ENCODE assay signal across 17 cellular contexts in genomic region chr5:57032151-57032551, GRCh38.
DNase-seq lines count a peak whose midpoint lies in the region; TF ChIP-seq lines count a peak whose summit lies in the region.
"Had no signal": no experiment of that assay in that cellular context is flagged by ENCODE, and none has a peak within 500 bp of the region (broad histone marks: within the 10 kb centered on the region; RNA-seq: fewer than 3 reads in every experiment).

No MANE protein-coding gene starts in this region.

- H3K4me1 ChIP-seq in BE2C: no peaks in the 10 kb centered on the region
- no peaks in the 10 kb centered on the region for H3K4me1 ChIP-seq in smooth muscle cell (ENCODE audit: low read depth)
- H3K4me1 ChIP-seq: heart left ventricle, pancreas had no signal

- TF ChIP-seq CTCF in BE2C (IDR thresholded peaks at IDR 0.05; ENCODE audit: low read depth, low read length) (no peak), WERI-Rb-1 (IDR thresholded peaks at IDR 0.05; ENCODE audit: low read depth, low read length) (no peak), smooth muscle cell (IDR thresholded peaks at IDR 0.05; ENCODE audit: borderline replicate concordance, insufficient read depth, poor library complexity, severe bottlenecking) (no peak)

- DNase-seq in BE2C (peak; percentile 30), HT-29 (ENCODE audit: low spot score) (peak; percentile 71), RPMI8226 (peak; percentile 85), kidney tubule cell (ENCODE audit: low spot score) (peak; percentile 68), WERI-Rb-1 (no peak), germinal center (ENCODE audit: low spot score) (no peak), smooth muscle cell (lab: John Stamatoyannopoulos, UW; ENCODE audit: unreplicated experiment) (no peak), GM03348 (ENCODE audit: low spot score) (no peak)
- DNase-seq: CD4-positive, CD25-positive, alpha-beta regulatory T cell; dermis blood vessel endothelial cell; heart left ventricle; mesenchymal stem cell; NCI-H1694 treated with DMSO at 0.1 percent for 48 hours; pancreas; stimulated activated CD4-positive, alpha-beta T cell treated with anti-CD3 and anti-CD28 coated beads, Interleukin-1b, Interleukin-23, amount 100 ng/mL, for 48 hours; stimulated activated naive CD4-positive, alpha-beta T cell had no signal

- H3K79me2 ChIP-seq in smooth muscle cell (ENCODE audit: low read depth): no peaks in the 10 kb centered on the region

- no peak overlapping the region for H3K27ac ChIP-seq in WERI-Rb-1
- H3K27ac ChIP-seq in smooth muscle cell (ENCODE audit: low read depth): no peak overlapping the region
- H3K27ac ChIP-seq: heart left ventricle, pancreas, VCaP had no signal

- H4K20me1 ChIP-seq in smooth muscle cell (ENCODE audit: low read depth): no peaks in the 10 kb centered on the region

- H3K9ac ChIP-seq in smooth muscle cell (ENCODE audit: low read depth): no peak overlapping the region

- H3K4me3 ChIP-seq in BE2C (ENCODE audit: low read depth, low read length): no peak overlapping the region
- H3K4me3 ChIP-seq in WERI-Rb-1 (ENCODE audit: low read depth, low read length): no peak overlapping the region
- no peak overlapping the region for H3K4me3 ChIP-seq in smooth muscle cell
- H3K4me3 ChIP-seq: heart left ventricle, pancreas had no signal

- no peak overlapping the region for H3K4me2 ChIP-seq in smooth muscle cell

- H3K36me3 ChIP-seq in BE2C (no peaks in the 10 kb centered on the region), WERI-Rb-1 (no peaks in the 10 kb centered on the region), smooth muscle cell (ENCODE audit: low read depth) (no peaks in the 10 kb centered on the region)
- H3K36me3 ChIP-seq: heart left ventricle, pancreas had no signal

- H3K9me3 ChIP-seq in BE2C (no peaks in the 10 kb centered on the region; the same call in 1 of the 2 replicates), WERI-Rb-1 (ENCODE audit: severe bottlenecking) (no peaks in the 10 kb centered on the region), smooth muscle cell (replicated peaks; ENCODE audit: low read depth) (no peaks in the 10 kb centered on the region)
- H3K9me3 ChIP-seq: heart left ventricle, pancreas had no signal

- 91% methylated on average over 1 of the region's 1 CpG for WGBS in smooth muscle cell (ENCODE audit: low lambda C conversion rate)

- no peaks in the 10 kb centered on the region for H3F3A ChIP-seq in smooth muscle cell (ENCODE audit: low read depth)

- H3K27me3 ChIP-seq in BE2C: no peaks in the 10 kb centered on the region
- no peaks in the 10 kb centered on the region for H3K27me3 ChIP-seq in WERI-Rb-1 (ENCODE audit: insufficient read depth, low read depth, severe bottlenecking)
- no peaks in the 10 kb centered on the region for H3K27me3 ChIP-seq in smooth muscle cell (ENCODE audit: low read depth)
- H3K27me3 ChIP-seq: pancreas had no signal

- no peak overlapping the region for H2AFZ ChIP-seq in smooth muscle cell (ENCODE audit: low read depth)

Comparison
In these comparisons a context has a peak if more than half of its experiments do, and no peak if none do; other contexts are left out.
1. DNase-seq: peak in BE2C (single experiment), HT-29 (single experiment), RPMI8226 (single experiment) and kidney tubule cell (single experiment); none in WERI-Rb-1 (single experiment), germinal center (single experiment), smooth muscle cell (single experiment) and GM03348 (single experiment).